In genomic region chr3:41710646-41711388, GRCh38 we compare ENCODE assay signal across 12 cellular contexts.
DNase-seq lines count a peak whose midpoint lies in the region; ATAC-seq and TF ChIP-seq lines count a peak whose summit lies in the region.
"Had no signal": no experiment of that assay in that cellular context is flagged by ENCODE, and none has a peak within 500 bp of the region (broad histone marks: within the 10 kb centered on the region; RNA-seq: fewer than 3 reads in every experiment).

No MANE protein-coding gene starts in this region.

- no peaks in the 10 kb centered on the region for H3K4me1 Mint-ChIP-seq in T-helper 17 cell
- H3K4me1 Mint-ChIP-seq: IgD-negative memory B cell had no signal

- H3K4me3 Mint-ChIP-seq in T-helper 17 cell = no peak overlapping the region

- intact Hi-C loops in sciatic nerve (cut with DNase I) = no loop called here

- peak overlapping the region; percentile 45 for H3K27ac Mint-ChIP-seq in T-helper 17 cell

- no peak for TF ChIP-seq CTCF in foreskin fibroblast (IDR thresholded peaks at IDR 0.05; ENCODE audit: low read depth, low read length)

- no peaks in the 10 kb centered on the region for H3K27me3 Mint-ChIP-seq in T-helper 17 cell
- H3K27me3 Mint-ChIP-seq: IgD-negative memory B cell had no signal

- H3K36me3 Mint-ChIP-seq in T-helper 17 cell (ENCODE audit: low read depth) = peaks cover 8% of the 10 kb centered on the region

- DNase-seq in H4 (ENCODE audit: low spot score) (peak; percentile 11), T-helper 17 cell (no peak), foreskin fibroblast (peak; percentile 78 to 88), sciatic nerve (ENCODE audit: low spot score) (no peak), NCI-H510A treated with DMSO at 0.1 percent for 48 hours (lab: John Stamatoyannopoulos, UW) (no peak), T-helper 1 cell (no peak)
- DNase-seq: activated T-cell treated with anti-CD3 and anti-CD28 coated beads, Interleukin-2, amount 50 U/mL, for 1 hour; DMS53; NCI-H748 treated with DMSO at 0.1 percent for 48 hours had no signal

- H3K4me3 ChIP-seq in foreskin fibroblast (ENCODE audit: low read depth in 1 of 2, low read length in 2 of 2) = no peak overlapping the region

- no peaks in the 10 kb centered on the region for H3K9me3 ChIP-seq in T-helper 17 cell (ENCODE audit: control insufficient read depth, low read length, poor library complexity, severe bottlenecking)

- ATAC-seq in T-helper 17 cell (no peak), sciatic nerve (peak; percentile 94), GM21526 (IDR thresholded peaks at IDR 0.05; ENCODE audit: low FRiP score, unreplicated experiment) (no peak), HG03460 (IDR thresholded peaks at IDR 0.05; ENCODE audit: unreplicated experiment) (no peak)

Comparison
In these comparisons a context has a peak if more than half of its experiments do, and no peak if none do; other contexts are left out.
1. DNase-seq: peak in H4 (single experiment) and foreskin fibroblast (2 of 2); none in T-helper 17 cell (0 of 3), sciatic nerve (single experiment), NCI-H510A treated with DMSO at 0.1 percent for 48 hours (single experiment) and T-helper 1 cell (0 of 5).